In the genomic region with DNA sequence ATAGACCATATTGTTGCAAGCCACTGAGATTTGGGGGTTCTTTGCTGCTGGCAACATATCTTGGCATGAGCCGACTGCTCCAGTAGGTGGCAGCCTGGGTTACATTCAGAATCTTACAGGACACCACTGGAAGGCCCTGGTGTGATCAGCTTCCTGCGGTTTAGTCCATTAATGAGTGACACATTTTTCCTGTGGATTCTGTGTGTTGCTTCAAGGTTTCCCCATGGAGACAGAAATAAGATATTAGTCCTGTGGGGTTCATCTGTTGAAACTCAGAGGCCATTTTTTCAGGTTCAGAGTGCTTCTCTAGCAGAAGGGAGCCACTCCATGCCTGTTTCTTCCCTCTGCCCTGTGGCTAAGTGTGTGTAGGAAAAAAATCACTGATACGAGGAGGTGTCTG, we compare ENCODE assay signal across 8 cellular contexts.
DNase-seq lines count a peak whose midpoint lies in the region; ATAC-seq, FAIRE-seq and TF ChIP-seq lines count a peak whose summit lies in the region.

No MANE protein-coding gene starts in this region.

- FAIRE-seq in kidney (lab: Jason Lieb, UNC), result no peak

- peak; percentile 48 for DNase-seq in ELF-1 (ENCODE audit: low read depth, low spot score)
- peak; percentile 8 for DNase-seq in GM19238 (ENCODE audit: insufficient read length, low spot score)
- peak; percentile 54 for DNase-seq in NCI-H226
- DNase-seq in astrocyte of the hippocampus (ENCODE audit: low read depth, low spot score), result peak; percentile 75
- no peak for DNase-seq in kidney
- DNase-seq in stimulated activated naive CD4-positive, alpha-beta T cell (lab: John Stamatoyannopoulos, UW), result no peak
- no peak for DNase-seq in suprapubic skin (ENCODE audit: low spot score in 2 of 2)

- H3K27ac ChIP-seq in kidney (ENCODE audit: low read depth in 2 of 2, low read length in 2 of 2) (no peak overlapping the region), suprapubic skin (no peak overlapping the region)

- H3K36me3 ChIP-seq in kidney (ENCODE audit: control insufficient read depth in 1 of 2, insufficient read depth in 2 of 2, low read length in 2 of 2) (no peaks in the 10 kb centered on the region), suprapubic skin (no peaks in the 10 kb centered on the region)

- no peaks in the 10 kb centered on the region for H3K27me3 ChIP-seq in suprapubic skin

- TF ChIP-seq EP300 in suprapubic skin (IDR thresholded peaks at IDR 0.05), result no peak

- TF ChIP-seq POLR2A in suprapubic skin (IDR thresholded peaks at IDR 0.05), result no peak

- H3K9me3 ChIP-seq in kidney (ENCODE audit: control insufficient read depth in 1 of 2, low read length in 2 of 2) (no peaks in the 10 kb centered on the region), suprapubic skin (no peaks in the 10 kb centered on the region)

- H3K9ac ChIP-seq in kidney (ENCODE audit: low read length in 2 of 2), result no peak overlapping the region

- H3K4me1 ChIP-seq in kidney (ENCODE audit: control insufficient read depth in 1 of 2, insufficient read depth in 1 of 2, low read depth in 1 of 2, low read length in 2 of 2) (no peaks in the 10 kb centered on the region), suprapubic skin (no peaks in the 10 kb centered on the region)

- ATAC-seq in HG03097 (IDR thresholded peaks at IDR 0.05; ENCODE audit: low FRiP score, unreplicated experiment), result peak; percentile 82

- 15% methylated on average over 3 of the region's 3 CpGs for WGBS in suprapubic skin

- TF ChIP-seq CTCF in kidney (IDR thresholded peaks at IDR 0.05; ENCODE audit: borderline replicate concordance, extremely low read depth, insufficient read depth) (peak; percentile 58), suprapubic skin (IDR thresholded peaks at IDR 0.05) (peak in 1 of 2 donors; percentile 29)

- H3K4me3 ChIP-seq in kidney (ENCODE audit: low read length in 2 of 2) (no peak overlapping the region), suprapubic skin (no peak overlapping the region)

- intact Hi-C loops in kidney (cut with DNase I), result loop anchor here (10.0 kb wide), 1 partner anchor 337 kb away; no protein-coding TSS in a partner anchor

Comparison
In these comparisons a context has a peak if more than half of its experiments do, and no peak if none do; other contexts are left out.
1. DNase-seq: peak in ELF-1 (single experiment), GM19238 (single experiment), NCI-H226 (single experiment) and astrocyte of the hippocampus (single experiment); none in kidney (single experiment), stimulated activated naive CD4-positive, alpha-beta T cell (0 of 6) and suprapubic skin (0 of 2).